Comparison of ENCODE assay signal across 8 cellular contexts in the genomic region with DNA sequence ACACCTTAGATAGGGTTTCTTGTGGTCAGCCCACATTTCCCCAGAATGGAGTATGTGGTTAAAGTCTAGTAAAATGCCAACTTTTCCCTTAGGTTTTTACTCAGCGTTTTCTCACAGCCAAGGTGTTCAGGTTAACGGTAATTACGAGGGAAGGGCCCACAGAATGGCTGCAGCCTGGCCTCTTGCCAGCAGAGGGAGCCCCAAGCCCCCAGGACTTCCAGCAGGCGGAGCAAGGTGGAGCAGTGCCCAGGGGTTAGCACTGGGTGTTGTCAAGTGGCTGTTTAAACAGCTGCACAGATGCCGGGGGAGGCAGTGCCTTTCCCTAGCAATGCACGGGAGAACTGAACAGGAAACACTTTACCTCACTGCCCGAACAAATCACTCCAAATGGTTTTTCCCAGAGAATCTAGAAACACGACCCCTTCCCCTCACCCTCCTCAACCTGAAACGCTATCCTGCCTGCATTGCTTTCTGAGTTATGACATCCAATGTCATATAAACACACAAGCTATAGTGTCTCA. TPM values are rescaled to one million over a fixed set of nuclear protein-coding genes. Genes with fewer than 3 reads are reported as not detected.
DNase-seq lines count a peak whose midpoint lies in the region; ATAC-seq and TF ChIP-seq lines count a peak whose summit lies in the region.

No MANE protein-coding gene starts in this region.

- TF ChIP-seq CTCF in lung (IDR thresholded peaks at IDR 0.05; ENCODE audit: control extremely low read depth, extremely low read depth), result peak; percentile 59

- WGBS in lung, 2 donors, result 27 to 28% methylated on average over 9 of the region's 9 CpGs

- H3K4me1 ChIP-seq in lung (ENCODE audit: control insufficient read depth in 2 of 2, insufficient read depth in 2 of 2, low read length in 2 of 2), result peaks cover 0 to 6% of the 10 kb centered on the region in 2 donors

- H3K9me3 ChIP-seq in lung (ENCODE audit: control insufficient read depth in 2 of 2, insufficient read depth in 1 of 2, low read length in 1 of 2), result no peaks in the 10 kb centered on the region

- H3K27ac ChIP-seq in cingulate gyrus (ENCODE audit: low read depth, low read length) (peak overlapping the region; percentile 30), lung (ENCODE audit: low read depth in 1 of 2, low read length in 1 of 2) (peak overlapping the region in 1 of 2 donors; percentile 10)

- no peaks in the 10 kb centered on the region for H3K27me3 ChIP-seq in lung (ENCODE audit: control insufficient read depth, insufficient read depth)

- no peak overlapping the region for H3K4me3 ChIP-seq in lung

- ATAC-seq in HG03175 (IDR thresholded peaks at IDR 0.05; ENCODE audit: unreplicated experiment) (peak; percentile 71), lung (ENCODE audit: insufficient read depth, low FRiP score) (no peak), HG03439 (IDR thresholded peaks at IDR 0.05; ENCODE audit: unreplicated experiment) (no peak)

- peaks cover 56 to 65% of the 10 kb centered on the region in 2 donors for H3K36me3 ChIP-seq in lung (ENCODE audit: control insufficient read depth in 2 of 2, insufficient read depth in 2 of 2, low read length in 2 of 2)

- DNase-seq in EL (peak; percentile 56), NCI-H526 treated with DMSO at 0.1 percent for 48 hours (lab: John Stamatoyannopoulos, UW) (peak; percentile 41), lung (ENCODE audit: low spot score) (peak; percentile 82)
- peak; percentile 85 for DNase-seq in activated CD4-positive, alpha-beta T cell treated with anti-CD3 and anti-CD28 coated beads, Interleukin-2, amount 50 U/mL, for 1 hour
- peak; percentile 53 for DNase-seq in stimulated activated CD8-positive, alpha-beta memory T cell treated with anti-CD3 and anti-CD28 coated beads, Interleukin-12 subunit alpha, Interleukin-12 subunit beta, amount 100 ng/mL, for 24 hours (ENCODE audit: extremely low read depth)

RNA-seq across cellular contexts. Expression of a gene that starts 6.6 kb away (rescaled TPM):
- total RNA-seq in lung, result 100 to 1,000 TPM in 1 of 2 donors, 10 to 100 TPM in 1; 51.2 to 152 TPM
- polyA plus RNA-seq in lung, result 100 to 1,000 TPM; 103 to 209 TPM

RNA-seq across cellular contexts. Expression of a gene that starts 46.0 kb away (rescaled TPM):
- 10 to 100 TPM; 37.7 to 48.9 TPM for total RNA-seq in lung
- 10 to 100 TPM in 1 of 2 donors, 1 to 10 TPM in 1; 6.8 to 37.9 TPM for polyA plus RNA-seq in lung
